ENCODE assay signal across 26 cellular contexts in genomic region chr6:43445576-43445975, GRCh38. TPM values are rescaled to one million over a fixed set of nuclear protein-coding genes. Genes with fewer than 3 reads are reported as not detected.
"Had no signal": no experiment of that assay in that cellular context is flagged by ENCODE, and none has a peak within 500 bp of the region (broad histone marks: within the 10 kb centered on the region; RNA-seq: fewer than 3 reads in every experiment).

No MANE protein-coding gene starts in this region.

- ATAC-seq: activated T-helper 17 cell treated with anti-CD3 and anti-CD28 coated beads, Interleukin-2, amount 50 U/mL, for 72 hours; body of pancreas; Panc1; WTC11 had no signal

- H3K27me3 ChIP-seq: ascending aorta, body of pancreas had no signal

- H3K9me3 ChIP-seq: ascending aorta, body of pancreas had no signal

- H3K4me3 ChIP-seq: ascending aorta, body of pancreas had no signal

- H3K4me1 ChIP-seq: ascending aorta, body of pancreas had no signal

- DNase-seq: activated CD4-positive, alpha-beta memory T cell treated with anti-CD3 and anti-CD28 coated beads, Interleukin-2, amount 10 ng/mL, durations not matched to agents 7 days and 5 days; activated CD4-positive, alpha-beta T cell treated with anti-CD3 and anti-CD28 coated beads, Interleukin-2, amount 50 U/mL, for 1 hour; activated CD4-positive, CD25-positive, alpha-beta regulatory T cell treated with anti-CD3 and anti-CD28 coated beads, Interleukin-2, amount 50 U/mL, for 72 hours; activated gamma-delta T cell; activated naive CD4-positive, alpha-beta T cell treated with anti-CD3 and anti-CD28 coated beads, Interleukin-2, amount 50 U/mL, for 16 hours; activated T-cell treated with anti-CD3 and anti-CD28 coated beads for 4 hours; activated T-cell treated with anti-CD3 and anti-CD28 coated beads, Interleukin-2, amount 50 U/mL, for 48 hours; amniotic stem cell; body of pancreas; central memory CD4-positive, alpha-beta T cell; Karpas-422; MM.1S; NCI-H1105; NCI-H1436; NCI-H1694 treated with DMSO at 0.1 percent for 48 hours; NCI-H2029 treated with DMSO at 0.1 percent for 48 hours; NCI-H510A treated with DMSO at 0.1 percent for 48 hours; NCI-H69; NK-92 treated with Interleukin-12 subunit alpha and Interleukin-12 subunit beta, amount 100 ng/mL, for 24 hours; OCI-M1; SHP77; T-helper 9 cell had no signal

- H3K27ac ChIP-seq: ascending aorta, body of pancreas had no signal

RNA-seq across cellular contexts. Expression of gene DLK2, which starts 9.8 kb away (rescaled TPM):
- total RNA-seq: ascending aorta, body of pancreas had no signal
